29 cellular contexts compared by ENCODE assay signal in genomic region chr11:129408865-129409444, GRCh38. TPM values are rescaled to one million over a fixed set of nuclear protein-coding genes. Genes with fewer than 3 reads are reported as not detected.
"Had no signal": no experiment of that assay in that cellular context is flagged by ENCODE, and none has a peak within 500 bp of the region (broad histone marks: within the 10 kb centered on the region; RNA-seq: fewer than 3 reads in every experiment).

No MANE protein-coding gene starts in this region.

- ATAC-seq: body of pancreas; heart right ventricle; left lung; lower lobe of right lung; naive thymus-derived CD8-positive, alpha-beta T cell; pancreas; sciatic nerve; stimulated activated effector memory CD8-positive, alpha-beta T cell treated with anti-CD3 and anti-CD28 coated beads, Interleukin-12 subunit alpha, Interleukin-12 subunit beta, amount 100 ng/mL, for 72 hours had no signal

- H3K4me3 Mint-ChIP-seq: naive thymus-derived CD8-positive, alpha-beta T cell; neural crest cell; stimulated activated effector memory CD8-positive, alpha-beta T cell treated with anti-CD3 and anti-CD28 coated beads, Interleukin-12 subunit alpha, Interleukin-12 subunit beta, amount 100 ng/mL, for 72 hours had no signal

- H3K36me3 Mint-ChIP-seq: activated naive CD4-positive, alpha-beta T cell treated with anti-CD3 and anti-CD28 coated beads, Interleukin-2, amount 50 U/mL, for 72 hours; naive thymus-derived CD8-positive, alpha-beta T cell; stimulated activated effector memory CD8-positive, alpha-beta T cell treated with anti-CD3 and anti-CD28 coated beads, Interleukin-12 subunit alpha, Interleukin-12 subunit beta, amount 100 ng/mL, for 72 hours had no signal

- H3K4me1 Mint-ChIP-seq: naive thymus-derived CD8-positive, alpha-beta T cell; stimulated activated effector memory CD8-positive, alpha-beta T cell treated with anti-CD3 and anti-CD28 coated beads, Interleukin-12 subunit alpha, Interleukin-12 subunit beta, amount 100 ng/mL, for 72 hours had no signal

- H3K27ac Mint-ChIP-seq: activated naive CD4-positive, alpha-beta T cell treated with anti-CD3 and anti-CD28 coated beads, Interleukin-2, amount 50 U/mL, for 72 hours; naive thymus-derived CD8-positive, alpha-beta T cell; stimulated activated effector memory CD8-positive, alpha-beta T cell treated with anti-CD3 and anti-CD28 coated beads, Interleukin-12 subunit alpha, Interleukin-12 subunit beta, amount 100 ng/mL, for 72 hours had no signal

- DNase-seq: activated gamma-delta T cell treated with Interleukin-2 at 50 U/mL for 16 hours; activated T-cell treated with anti-CD3 and anti-CD28 coated beads, Interleukin-2, amount 50 U/mL, for 1 hour; adrenal gland; aorta; body of pancreas; cerebellar nuclear complex; colonic mucosa; effector CD8-positive, alpha-beta T cell; esophagus squamous epithelium; foreskin melanocyte; heart right ventricle; kidney glomerular epithelial cell; left lung; lower lobe of right lung; mesenchymal stem cell; naive thymus-derived CD8-positive, alpha-beta T cell; pancreas; retina; Right ventricle myocardium superior; T-helper 1 cell; T-helper 9 cell; tibial artery had no signal

- H3K9me3 Mint-ChIP-seq: activated naive CD4-positive, alpha-beta T cell treated with anti-CD3 and anti-CD28 coated beads, Interleukin-2, amount 50 U/mL, for 72 hours; naive thymus-derived CD8-positive, alpha-beta T cell; neural crest cell; stimulated activated effector memory CD8-positive, alpha-beta T cell treated with anti-CD3 and anti-CD28 coated beads, Interleukin-12 subunit alpha, Interleukin-12 subunit beta, amount 100 ng/mL, for 72 hours had no signal

RNA-seq across cellular contexts. Expression of gene BARX2, which starts 33.3 kb away (rescaled TPM):
- total RNA-seq: adrenal gland; aorta; dermis microvascular lymphatic vessel endothelial cell; glomerular endothelial cell; heart right ventricle; naive thymus-derived CD8-positive, alpha-beta T cell; neural crest cell; Right ventricle myocardium superior; sciatic nerve; SK-MEL-5 had no signal
